15 cellular contexts compared by ENCODE assay signal in the genomic region with DNA sequence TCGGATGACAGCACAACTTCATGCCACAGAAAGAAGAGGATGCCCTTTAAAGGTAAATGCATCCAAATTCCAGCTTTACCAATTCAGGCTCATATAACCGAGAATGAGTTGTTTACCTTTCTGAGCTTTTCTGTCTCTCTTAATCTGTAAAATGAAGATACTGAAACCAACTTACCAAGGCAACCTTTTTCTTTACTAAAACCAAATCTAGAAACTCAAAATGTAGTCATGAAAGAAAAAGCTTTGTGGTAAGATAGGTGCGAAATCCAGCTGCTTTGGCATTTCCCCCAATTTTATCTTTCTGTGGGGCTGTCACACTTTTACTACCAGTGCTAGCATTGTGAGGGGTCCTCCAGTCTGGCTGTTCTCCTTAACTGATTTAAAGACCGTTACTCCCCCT.
DNase-seq lines count a peak whose midpoint lies in the region; ATAC-seq and TF ChIP-seq lines count a peak whose summit lies in the region.
"Had no signal": no experiment of that assay in that cellular context is flagged by ENCODE, and none has a peak within 500 bp of the region (broad histone marks: within the 10 kb centered on the region; RNA-seq: fewer than 3 reads in every experiment).

No MANE protein-coding gene starts in this region.

- no peak overlapping the region for H3K4me3 ChIP-seq in neural progenitor cell
- H3K4me3 ChIP-seq: BLaER1 had no signal

- no peak overlapping the region for H3K4me2 ChIP-seq in neural progenitor cell
- H3K4me2 ChIP-seq: BLaER1 had no signal

- no peak overlapping the region for H3K9ac ChIP-seq in neural progenitor cell
- H3K9ac ChIP-seq: BLaER1 had no signal

- H4K20me1 ChIP-seq in neural progenitor cell (ENCODE audit: low read depth) = no peaks in the 10 kb centered on the region
- H4K20me1 ChIP-seq: BLaER1 had no signal

- H3K4me3 Mint-ChIP-seq in HFFc6 (no peak overlapping the region), neural progenitor cell (no peak overlapping the region)
- no peak overlapping the region for H3K4me3 Mint-ChIP-seq in activated T-helper 2 cell treated with anti-CD3 and anti-CD28 coated beads, Interferon-gamma antibody, Interleukin-2, Interleukin-4, amounts not matched to agents 10 μg/mL and 5 μg/mL and 100 μg/mL, durations not matched to agents 14 hours and 24 hours and 36 hours (ENCODE audit: low read depth)

- peaks cover 26% of the 10 kb centered on the region for H3K4me1 ChIP-seq in neural progenitor cell
- H3K4me1 ChIP-seq: BLaER1 had no signal

- H3K27ac ChIP-seq in neural progenitor cell = no peak overlapping the region
- H3K27ac ChIP-seq: BLaER1 had no signal

- H3K9me3 ChIP-seq in neural progenitor cell (ENCODE audit: low read depth) = no peaks in the 10 kb centered on the region
- H3K9me3 ChIP-seq: BLaER1 had no signal

- H3K79me2 ChIP-seq in neural progenitor cell (ENCODE audit: low read depth) = no peaks in the 10 kb centered on the region

- intact Hi-C loops in activated T-helper 2 cell treated with anti-CD3 and anti-CD28 coated beads, Interferon-gamma antibody, Interleukin-2, Interleukin-4, amounts not matched to agents 10 μg/mL and 5 μg/mL and 100 μg/mL, durations not matched to agents 14 hours and 24 hours and 36 hours (cut with micrococcal nuclease) = loop anchor here (1.0 to 2.0 kb wide), 7 partner anchors 18 to 242 kb away; no protein-coding TSS in a partner anchor

- ATAC-seq in GM18498 (IDR thresholded peaks at IDR 0.05; ENCODE audit: unreplicated experiment) (peak; percentile 55), HG03378 (IDR thresholded peaks at IDR 0.05; ENCODE audit: unreplicated experiment) (no peak), HG02973 (IDR thresholded peaks at IDR 0.05; ENCODE audit: unreplicated experiment) (no peak), HG03025 (IDR thresholded peaks at IDR 0.05; ENCODE audit: low FRiP score, unreplicated experiment) (no peak)
- ATAC-seq: left cardiac atrium, Panc1 had no signal

- H2AFZ ChIP-seq in neural progenitor cell (replicated peaks) = peak overlapping the region; percentile 78

- peak overlapping the region; percentile 95 for H3K27ac Mint-ChIP-seq in HFFc6
- H3K27ac Mint-ChIP-seq in activated T-helper 2 cell treated with anti-CD3 and anti-CD28 coated beads, Interferon-gamma antibody, Interleukin-2, Interleukin-4, amounts not matched to agents 10 μg/mL and 5 μg/mL and 100 μg/mL, durations not matched to agents 14 hours and 24 hours and 36 hours = peak overlapping the region; percentile 73
- H3K27ac Mint-ChIP-seq in neural progenitor cell = no peak overlapping the region

- no peaks in the 10 kb centered on the region for H3K27me3 ChIP-seq in neural progenitor cell
- H3K27me3 ChIP-seq: BLaER1 had no signal

- no peak for TF ChIP-seq CTCF in HFFc6 (IDR thresholded peaks at IDR 0.05)
- no peak for TF ChIP-seq CTCF in neural progenitor cell (IDR thresholded peaks at IDR 0.05)

- no peaks in the 10 kb centered on the region for H3K36me3 Mint-ChIP-seq in HFFc6 (ENCODE audit: low read depth)
- peaks cover 6% of the 10 kb centered on the region for H3K36me3 Mint-ChIP-seq in activated T-helper 2 cell treated with anti-CD3 and anti-CD28 coated beads, Interferon-gamma antibody, Interleukin-2, Interleukin-4, amounts not matched to agents 10 μg/mL and 5 μg/mL and 100 μg/mL, durations not matched to agents 14 hours and 24 hours and 36 hours (ENCODE audit: low read depth)
- H3K36me3 Mint-ChIP-seq in neural progenitor cell = no peaks in the 10 kb centered on the region

- H3K4me1 Mint-ChIP-seq in HFFc6 (ENCODE audit: low read depth) (peaks cover 70% of the 10 kb centered on the region), neural progenitor cell (peaks cover 10% of the 10 kb centered on the region)
- H3K4me1 Mint-ChIP-seq in activated T-helper 2 cell treated with anti-CD3 and anti-CD28 coated beads, Interferon-gamma antibody, Interleukin-2, Interleukin-4, amounts not matched to agents 10 μg/mL and 5 μg/mL and 100 μg/mL, durations not matched to agents 14 hours and 24 hours and 36 hours (ENCODE audit: low read depth) = peaks cover 29% of the 10 kb centered on the region

- H3F3A ChIP-seq in neural progenitor cell (ENCODE audit: low read depth) = peaks cover 8% of the 10 kb centered on the region

- DNase-seq in HFFc6 (no peak), neural progenitor cell (ENCODE audit: low spot score) (no peak), NCI-H1048 (lab: John Stamatoyannopoulos, UW) (no peak)
- DNase-seq in activated T-helper 2 cell treated with anti-CD3 and anti-CD28 coated beads, Interferon-gamma antibody, Interleukin-2, Interleukin-4, amounts not matched to agents 10 μg/mL and 5 μg/mL and 100 μg/mL, durations not matched to agents 14 hours and 24 hours and 36 hours (ENCODE audit: low spot score) = no peak
- DNase-seq: activated CD4-positive, alpha-beta T cell treated with anti-CD3 and anti-CD28 coated beads, Interleukin-2, amount 50 U/mL, for 1 hour; left cardiac atrium; NCI-H1417 treated with DMSO at 0.1 percent for 48 hours; NCI-H510A treated with DMSO at 0.1 percent for 48 hours; stimulated activated CD4-positive, alpha-beta T cell treated with anti-CD3 and anti-CD28 coated beads, Interleukin-2, amount 100 ng/mL, for 24 hours had no signal

- no peaks in the 10 kb centered on the region for H3K36me3 ChIP-seq in neural progenitor cell
- H3K36me3 ChIP-seq: BLaER1 had no signal

- H3K27me3 Mint-ChIP-seq in HFFc6 (ENCODE audit: insufficient read depth) = no peaks in the 10 kb centered on the region; the same call in none of the 2 replicates
- peaks cover under 1% of the 10 kb centered on the region for H3K27me3 Mint-ChIP-seq in activated T-helper 2 cell treated with anti-CD3 and anti-CD28 coated beads, Interferon-gamma antibody, Interleukin-2, Interleukin-4, amounts not matched to agents 10 μg/mL and 5 μg/mL and 100 μg/mL, durations not matched to agents 14 hours and 24 hours and 36 hours (ENCODE audit: low read depth)
- no peaks in the 10 kb centered on the region for H3K27me3 Mint-ChIP-seq in neural progenitor cell (ENCODE audit: insufficient read depth, low read depth)

- H3K9me3 Mint-ChIP-seq in HFFc6 (no peaks in the 10 kb centered on the region), neural progenitor cell (no peaks in the 10 kb centered on the region)
- H3K9me3 Mint-ChIP-seq in activated T-helper 2 cell treated with anti-CD3 and anti-CD28 coated beads, Interferon-gamma antibody, Interleukin-2, Interleukin-4, amounts not matched to agents 10 μg/mL and 5 μg/mL and 100 μg/mL, durations not matched to agents 14 hours and 24 hours and 36 hours = peaks cover 8% of the 10 kb centered on the region
